Comparison of ENCODE assay signal across 1 cellular context in genomic region chr1:16196874-16197273, GRCh38.
TF ChIP-seq lines count a peak whose summit lies in the region.

No MANE protein-coding gene starts in this region.

TF ChIP-seq in K562, 482 proteins besides CTCF, POLR2A, EP300 and RAD21:
- TF ChIP-seq LCOR (CRISPR knock-in tag; IDR thresholded peaks at IDR 0.05) (0 out of 2 replicates have a peak, but pooled peaks have one; percentile 10), ZNF354B (CRISPR knock-in tag; IDR thresholded peaks at IDR 0.05) (no peak), ZBTB17 (CRISPR knock-in tag; IDR thresholded peaks at IDR 0.05) (no peak), RBM34 (IDR thresholded peaks at IDR 0.05; ENCODE audit: borderline replicate concordance, insufficient read depth, low read length) (no peak), ATF7 (IDR thresholded peaks at IDR 0.05) (peak; percentile 30; the same call in 1 of the 2 replicates), KDM4B (IDR thresholded peaks at IDR 0.05; ENCODE audit: borderline replicate concordance in 2 of 2, low read depth in 1 of 2) (no peak), RBM25 (IDR thresholded peaks at IDR 0.05; ENCODE audit: low read depth, low read length, severe bottlenecking) (peak; percentile 85), JUND (IDR thresholded peaks at IDR 0.05; ENCODE audit: borderline replicate concordance, low read depth, low read length) (no peak), JUND (tag; IDR thresholded peaks at IDR 0.05; ENCODE audit: borderline replicate concordance, low read depth, low read length) (0 out of 3 replicates have a peak, but pooled peaks have one; percentile 28), ATF3 (IDR thresholded peaks at IDR 0.05) (0 out of 2 replicates have a peak, but pooled peaks have one; percentile 12), ATF3 (CRISPR knock-in tag; conservative IDR thresholded peaks at IDR 0.05) (no peak), ZC3H11A (IDR thresholded peaks at IDR 0.05; ENCODE audit: low read depth, low read length) (no peak), ATF1 (CRISPR knock-in tag; IDR thresholded peaks at IDR 0.05) (no peak), ATF1 (tag; IDR thresholded peaks at IDR 0.05) (peak; percentile 25; the same call in 1 of the 2 replicates)
- TF ChIP-seq, protein P1, sequence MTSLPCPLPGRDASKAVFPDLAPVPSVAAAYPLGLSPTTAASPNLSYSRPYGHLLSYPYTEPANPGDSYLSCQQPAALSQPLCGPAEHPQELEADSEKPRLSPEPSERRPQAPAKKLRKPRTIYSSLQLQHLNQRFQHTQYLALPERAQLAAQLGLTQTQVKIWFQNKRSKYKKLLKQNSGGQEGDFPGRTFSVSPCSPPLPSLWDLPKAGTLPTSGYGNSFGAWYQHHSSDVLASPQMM (CRISPR knock-in tag; IDR thresholded peaks at IDR 0.05) = no peak
